ENCODE assay signal across 16 cellular contexts in genomic region chr9:4864234-4864661, GRCh38.
"Had no signal": no experiment of that assay in that cellular context is flagged by ENCODE, and none has a peak within 500 bp of the region (broad histone marks: within the 10 kb centered on the region; RNA-seq: fewer than 3 reads in every experiment).

No MANE protein-coding gene starts in this region.

- H3K9me3 ChIP-seq: breast epithelium, transverse colon had no signal

- H3K4me1 Mint-ChIP-seq: activated B cell treated with CpG ODN at 0.5 μM for 24 hours; stimulated activated naive B cell treated with anti-CD40 and anti-IgM and Interleukin-4, amounts not matched to agents 10 μg/mL and 1 μg/mL and 100 μg/mL, for 72 hours had no signal

- H3K27me3 ChIP-seq: breast epithelium, transverse colon had no signal

- ATAC-seq: activated T-cell treated with anti-CD3 and anti-CD28 coated beads, Interleukin-2, amount 50 U/mL, for 72 hours; effector memory CD8-positive, alpha-beta T cell; stimulated activated naive B cell treated with anti-CD40 and anti-IgM and Interleukin-4, amounts not matched to agents 10 μg/mL and 1 μg/mL and 100 μg/mL, for 72 hours; T-helper 17 cell had no signal

- H3K4me3 ChIP-seq: breast epithelium, transverse colon had no signal

- H3K27ac ChIP-seq: breast epithelium, epithelial cell of prostate, parathyroid adenoma, transverse colon had no signal

- H3K4me1 ChIP-seq: breast epithelium, parathyroid adenoma, transverse colon had no signal

- DNase-seq: activated B cell treated with CpG ODN at 0.5 μM for 24 hours; activated CD4-positive, alpha-beta T cell treated with anti-CD3 and anti-CD28 coated beads, Interleukin-2, amount 10 ng/mL, durations not matched to agents 24 days and 14 days; activated CD8-positive, alpha-beta memory T cell treated with anti-CD3 and anti-CD28 coated beads, Interleukin-2, amount 50 U/mL, for 48 hours; activated gamma-delta T cell treated with Interleukin-2 at 50 U/mL for 16 hours; activated T-cell treated with anti-CD3 and anti-CD28 coated beads, Interleukin-2, amount 50 U/mL, for 72 hours; anterior cingulate cortex; effector memory CD8-positive, alpha-beta T cell; foreskin melanocyte; kidney glomerular epithelial cell; stimulated activated naive B cell treated with anti-CD40 and anti-IgM and Interleukin-4, amounts not matched to agents 10 μg/mL and 1 μg/mL and 100 μg/mL, for 72 hours; T-helper 17 cell; transverse colon had no signal

- H3K27ac Mint-ChIP-seq: activated B cell treated with CpG ODN at 0.5 μM for 24 hours; dendritic cell treated with granulocyte-macrophage colony-stimulating factor and Interleukin-4, amounts not matched to agents 40 ng/mL and 50 ng/mL, for 4 days; effector memory CD8-positive, alpha-beta T cell; T-helper 17 cell had no signal

- H3K4me3 Mint-ChIP-seq: activated B cell treated with CpG ODN at 0.5 μM for 24 hours; activated CD4-positive, alpha-beta T cell treated with anti-CD3 and anti-CD28 coated beads, Interleukin-2, amount 10 ng/mL, durations not matched to agents 24 days and 14 days; activated T-cell treated with anti-CD3 and anti-CD28 coated beads, Interleukin-2, amount 50 U/mL, for 72 hours; dendritic cell treated with granulocyte-macrophage colony-stimulating factor and Interleukin-4, amounts not matched to agents 40 ng/mL and 50 ng/mL, for 4 days; effector memory CD8-positive, alpha-beta T cell; stimulated activated naive B cell treated with anti-CD40 and anti-IgM and Interleukin-4, amounts not matched to agents 10 μg/mL and 1 μg/mL and 100 μg/mL, for 72 hours had no signal

- H3K9me3 Mint-ChIP-seq: activated B cell treated with CpG ODN at 0.5 μM for 24 hours; activated CD4-positive, alpha-beta T cell treated with anti-CD3 and anti-CD28 coated beads, Interleukin-2, amount 10 ng/mL, durations not matched to agents 24 days and 14 days; activated T-cell treated with anti-CD3 and anti-CD28 coated beads, Interleukin-2, amount 50 U/mL, for 72 hours; dendritic cell treated with granulocyte-macrophage colony-stimulating factor and Interleukin-4, amounts not matched to agents 40 ng/mL and 50 ng/mL, for 4 days; effector memory CD8-positive, alpha-beta T cell; stimulated activated naive B cell treated with anti-CD40 and anti-IgM and Interleukin-4, amounts not matched to agents 10 μg/mL and 1 μg/mL and 100 μg/mL, for 72 hours had no signal

- H3K36me3 ChIP-seq: breast epithelium had no signal

- H3K27me3 Mint-ChIP-seq: activated B cell treated with CpG ODN at 0.5 μM for 24 hours; activated CD4-positive, alpha-beta T cell treated with anti-CD3 and anti-CD28 coated beads, Interleukin-2, amount 10 ng/mL, durations not matched to agents 24 days and 14 days; dendritic cell treated with granulocyte-macrophage colony-stimulating factor and Interleukin-4, amounts not matched to agents 40 ng/mL and 50 ng/mL, for 4 days; effector memory CD8-positive, alpha-beta T cell; stimulated activated naive B cell treated with anti-CD40 and anti-IgM and Interleukin-4, amounts not matched to agents 10 μg/mL and 1 μg/mL and 100 μg/mL, for 72 hours; T-helper 17 cell had no signal
